ENCODE assay signal across 9 cellular contexts in the genomic region with DNA sequence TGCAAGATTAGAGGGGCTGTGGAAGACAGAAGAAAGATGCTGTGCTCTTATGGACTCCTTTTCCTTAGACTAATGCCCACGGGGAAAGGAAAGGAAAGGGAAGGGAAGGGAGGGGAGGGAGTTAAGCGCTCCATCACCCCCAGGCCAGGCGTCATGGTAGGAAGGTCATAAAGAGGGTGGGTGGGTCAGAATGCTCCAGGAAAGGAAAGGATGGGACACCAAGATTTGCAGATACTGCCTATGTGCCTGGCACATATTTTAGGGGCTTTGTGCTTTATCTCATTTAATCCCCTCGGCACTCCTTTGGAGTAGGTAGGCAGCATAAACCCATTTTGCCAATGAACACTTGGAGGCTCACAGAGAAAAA. TPM values are rescaled to one million over a fixed set of nuclear protein-coding genes. Genes with fewer than 3 reads are reported as not detected.
DNase-seq lines count a peak whose midpoint lies in the region; ATAC-seq and TF ChIP-seq lines count a peak whose summit lies in the region.
"Had no signal": no experiment of that assay in that cellular context is flagged by ENCODE, and none has a peak within 500 bp of the region (broad histone marks: within the 10 kb centered on the region; RNA-seq: fewer than 3 reads in every experiment).

No MANE protein-coding gene starts in this region.

- no peak overlapping the region for H3K27ac Mint-ChIP-seq in mesothelial cell of epicardium

- H3K4me1 ChIP-seq in heart left ventricle (peaks cover 0 to 27% (median 12%) of the 10 kb centered on the region in 12 donors), upper lobe of right lung (peaks cover 11% of the 10 kb centered on the region)

- peaks cover 3% of the 10 kb centered on the region for H3K4me1 Mint-ChIP-seq in mesothelial cell of epicardium

- peak overlapping the region; percentile 58 for H3K4me3 Mint-ChIP-seq in mesothelial cell of epicardium

- H3K4me3 ChIP-seq in heart left ventricle, result peak overlapping the region in 10 of 12 donors; percentile 38 to 65 (median 54)
- peak overlapping the region; percentile 35 to 50 for H3K4me3 ChIP-seq in cardiac fibroblast (replicated peaks in 1 of 2; ENCODE audit: low read depth in 2 of 2, low read length in 2 of 2)
- H3K4me3 ChIP-seq in upper lobe of right lung, result peak overlapping the region; percentile 46

- no peak for ATAC-seq in heart left ventricle
- ATAC-seq in left cardiac atrium, result no peak
- ATAC-seq in upper lobe of right lung, result no peak
- no peak for ATAC-seq in GM18870 (IDR thresholded peaks at IDR 0.05; ENCODE audit: unreplicated experiment)

- H3K36me3 Mint-ChIP-seq in mesothelial cell of epicardium, result no peaks in the 10 kb centered on the region

- H3K27me3 Mint-ChIP-seq in mesothelial cell of epicardium (ENCODE audit: low read depth), result no peaks in the 10 kb centered on the region

- 60 to 93% (median 74%) methylated on average over 3 to 4 of the region's 4 CpGs for WGBS in heart left ventricle, 4 donors

- peaks cover 5% of the 10 kb centered on the region for H3K9me3 Mint-ChIP-seq in mesothelial cell of epicardium

- H3K27ac ChIP-seq in heart left ventricle (peak overlapping the region in 9 of 12 donors; percentile 47 to 87 (median 69)), upper lobe of right lung (peak overlapping the region; percentile 63)

- H3K27me3 ChIP-seq in heart left ventricle (no peaks in the 10 kb centered on the region), upper lobe of right lung (no peaks in the 10 kb centered on the region)

- TF ChIP-seq POLR2A in heart left ventricle (IDR thresholded peaks at IDR 0.05), result no peak

- H3K36me3 ChIP-seq in heart left ventricle (no peaks in the 10 kb centered on the region), upper lobe of right lung (no peaks in the 10 kb centered on the region)

- intact Hi-C loops in heart left ventricle (cut with DNase I), result loop anchor here in 8 of 10 donors (1.0 to 10.0 kb wide), 8 partner anchors 16 to 335 kb away; a partner anchor contains a TSS
- intact Hi-C loops in left cardiac atrium (cut with DNase I), result loop anchor here (1.0 to 10.0 kb wide), 3 partner anchors 16 to 335 kb away; no protein-coding TSS in a partner anchor
- intact Hi-C loops in upper lobe of right lung (cut with DNase I), result no loop called here

- DNase-seq in heart left ventricle (no peak), left cardiac atrium (no peak), cardiac fibroblast (ENCODE audit: low read depth in 2 of 2) (no peak), mesothelial cell of epicardium (ENCODE audit: low spot score in 2 of 2, unreplicated experiment in 2 of 2) (no peak), upper lobe of right lung (no peak), NCI-H1694 (lab: John Stamatoyannopoulos, UW) (no peak)
- no peak for DNase-seq in activated CD8-positive, alpha-beta memory T cell treated with anti-CD3 and anti-CD28 coated beads, Interleukin-2, amount 50 U/mL, for 48 hours

- H3K9me3 ChIP-seq in heart left ventricle (peaks cover 0 to 5% (median 0%) of the 10 kb centered on the region in 12 donors), upper lobe of right lung (no peaks in the 10 kb centered on the region)

- TF ChIP-seq CTCF in heart left ventricle (IDR thresholded peaks at IDR 0.05) (no peak), cardiac fibroblast (IDR thresholded peaks at IDR 0.05; ENCODE audit: low read depth, low read length) (no peak), mesothelial cell of epicardium (IDR thresholded peaks at IDR 0.05; ENCODE audit: unreplicated experiment) (no peak), upper lobe of right lung (IDR thresholded peaks at IDR 0.05) (no peak)

RNA-seq across cellular contexts. Expression of a gene that starts 41.4 kb away (rescaled TPM):
- total RNA-seq in heart left ventricle (under 1 TPM in 2 of 9 donors, not detected in 7; 0.08 to 0.15 TPM), left cardiac atrium (under 1 TPM in 1 of 2 donors, not detected in 1; 0.12 TPM), mesothelial cell of epicardium (0.11 to 0.23 TPM (median 0.16 TPM) in 3 replicates), upper lobe of right lung (0.46 TPM)
- under 1 TPM in 1 of 2 donors, not detected in 1; 0.04 TPM for polyA plus RNA-seq in heart left ventricle
- total RNA-seq: NCI-H460 had no signal
